13 cellular contexts compared by ENCODE assay signal in genomic region chr4:134777626-134778025, GRCh38.
DNase-seq lines count a peak whose midpoint lies in the region; ATAC-seq and TF ChIP-seq lines count a peak whose summit lies in the region.
"Had no signal": no experiment of that assay in that cellular context is flagged by ENCODE, and none has a peak within 500 bp of the region (broad histone marks: within the 10 kb centered on the region; RNA-seq: fewer than 3 reads in every experiment).

No MANE protein-coding gene starts in this region.

- H3K4me3 ChIP-seq in LNCaP clone FGC (ENCODE audit: low read depth, low read length) = no peak overlapping the region

- no peak for ATAC-seq in HG03571 (IDR thresholded peaks at IDR 0.05; ENCODE audit: unreplicated experiment)
- ATAC-seq: activated T-helper 17 cell treated with anti-CD3 and anti-CD28 coated beads, Interleukin-2, amount 50 U/mL, for 72 hours; left cardiac atrium had no signal

- TF ChIP-seq CTCF in LNCaP clone FGC (IDR thresholded peaks at IDR 0.05; ENCODE audit: control insufficient read depth, extremely low read depth, insufficient read depth) = peak; percentile 64
- peak; percentile 56 for TF ChIP-seq CTCF in VCaP (conservative IDR thresholded peaks at IDR 0.05)

- peak; percentile 61 for DNase-seq in DMS153 treated with DMSO at 0.1 percent for 48 hours (lab: John Stamatoyannopoulos, UW; ENCODE audit: unreplicated experiment)
- peak; percentile 30 for DNase-seq in LNCaP clone FGC (ENCODE audit: low read depth)
- peak; percentile 43 for DNase-seq in kidney tubule cell (ENCODE audit: low spot score)
- no peak for DNase-seq in C1 segment of cervical spinal cord (lab: John Stamatoyannopoulos, UW)
- no peak for DNase-seq in H4 (ENCODE audit: low spot score)
- DNase-seq in CD1c-positive myeloid dendritic cell (ENCODE audit: extremely low spot score) = no peak
- DNase-seq: activated B cell treated with CpG ODN at 0.5 μM for 24 hours; DMS79; left cardiac atrium; stimulated activated CD4-positive, alpha-beta T cell treated with anti-CD3 and anti-CD28 coated beads, Interleukin-2, amount 100 ng/mL, for 48 hours had no signal

- H3K27ac ChIP-seq in VCaP = no peak overlapping the region

Comparison
In these comparisons a context has a peak if more than half of its experiments do, and no peak if none do; other contexts are left out.
1. DNase-seq: peak in DMS153 treated with DMSO at 0.1 percent for 48 hours (single experiment), LNCaP clone FGC (single experiment) and kidney tubule cell (single experiment); none in C1 segment of cervical spinal cord (0 of 14), H4 (single experiment) and CD1c-positive myeloid dendritic cell (single experiment).